Comparison of ENCODE assay signal across 25 cellular contexts in the genomic region with DNA sequence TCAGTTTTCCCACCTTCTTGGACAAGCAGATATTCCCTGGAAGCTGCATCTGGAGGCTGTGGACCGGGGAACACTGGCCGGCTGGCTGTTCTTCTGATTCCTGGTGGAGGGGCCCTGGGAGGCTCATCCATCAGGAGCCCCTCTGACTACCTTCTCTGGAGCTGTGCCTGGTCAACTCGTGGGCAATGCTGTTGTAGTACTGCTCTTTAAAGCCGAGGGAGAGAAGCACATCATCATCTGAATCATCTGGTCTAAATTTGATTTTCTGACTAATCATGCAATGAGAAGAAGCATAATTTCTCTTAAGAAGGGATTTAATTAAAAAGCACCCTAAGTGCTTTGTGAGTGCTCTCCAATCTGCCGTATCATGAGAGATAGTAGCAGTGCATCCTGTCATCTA.
"Had no signal": no experiment of that assay in that cellular context is flagged by ENCODE, and none has a peak within 500 bp of the region (broad histone marks: within the 10 kb centered on the region; RNA-seq: fewer than 3 reads in every experiment).

No MANE protein-coding gene starts in this region.

- H3K4me3 Mint-ChIP-seq: activated CD4-positive, alpha-beta memory T cell treated with anti-CD3 and anti-CD28 coated beads, Interleukin-2, amount 10 ng/mL, durations not matched to agents 7 days and 5 days; activated CD4-positive, alpha-beta T cell treated with anti-CD3 and anti-CD28 coated beads, Interleukin-2, amount 10 ng/mL, durations not matched to agents 24 days and 14 days; activated naive CD4-positive, alpha-beta T cell treated with anti-CD3 and anti-CD28 coated beads for 36 hours; activated naive CD8-positive, alpha-beta T cell treated with anti-CD3 and anti-CD28 coated beads, Interleukin-2, amount 10 ng/mL, durations not matched to agents 7 days and 5 days; activated T-cell treated with anti-CD3 and anti-CD28 coated beads, Interleukin-2, amount 50 U/mL, for 72 hours; effector memory CD8-positive, alpha-beta T cell; naive thymus-derived CD8-positive, alpha-beta T cell; stimulated activated naive CD8-positive, alpha-beta T cell treated with anti-CD3 and anti-CD28 coated beads, Interleukin-15, Interleukin-2, amounts not matched to agents 100 ng/mL and 50 ng/mL, for 24 hours; T-helper 17 cell had no signal

- H3K27ac ChIP-seq: breast epithelium, colonic mucosa, gastroesophageal sphincter, left lung, prostate gland, tibial nerve had no signal

- H3K36me3 Mint-ChIP-seq: activated naive CD8-positive, alpha-beta T cell treated with anti-CD3 and anti-CD28 coated beads, Interleukin-2, amount 10 ng/mL, durations not matched to agents 7 days and 5 days; naive thymus-derived CD8-positive, alpha-beta T cell had no signal

- H3K9me3 ChIP-seq: breast epithelium, colonic mucosa, gastroesophageal sphincter, heart left ventricle, left lung, prostate gland, tibial nerve had no signal

- ATAC-seq: activated T-cell treated with anti-CD3 and anti-CD28 coated beads, Interleukin-2, amount 50 U/mL, for 72 hours; effector memory CD8-positive, alpha-beta T cell; esophagus mucosa; gastroesophageal sphincter; left lung; naive thymus-derived CD8-positive, alpha-beta T cell; right cardiac atrium; T-helper 17 cell had no signal

- H3K4me3 ChIP-seq: breast epithelium, colonic mucosa, dorsolateral prefrontal cortex, gastroesophageal sphincter, heart left ventricle, left lung, lung, prostate gland, tibial nerve had no signal

- H3K27me3 Mint-ChIP-seq: activated CD4-positive, alpha-beta memory T cell treated with anti-CD3 and anti-CD28 coated beads, Interleukin-2, amount 10 ng/mL, durations not matched to agents 7 days and 5 days; activated CD4-positive, alpha-beta T cell treated with anti-CD3 and anti-CD28 coated beads, Interleukin-2, amount 10 ng/mL, durations not matched to agents 24 days and 14 days; activated naive CD8-positive, alpha-beta T cell treated with anti-CD3 and anti-CD28 coated beads, Interleukin-2, amount 10 ng/mL, durations not matched to agents 7 days and 5 days had no signal

- H3K27me3 ChIP-seq: breast epithelium, colonic mucosa, dorsolateral prefrontal cortex, gastroesophageal sphincter, heart left ventricle, left lung, tibial nerve had no signal

- H3K4me1 ChIP-seq: breast epithelium, colonic mucosa, gastroesophageal sphincter, left lung, prostate gland, tibial nerve had no signal

- H3K27ac Mint-ChIP-seq: activated CD4-positive, alpha-beta memory T cell treated with anti-CD3 and anti-CD28 coated beads, Interleukin-2, amount 10 ng/mL, durations not matched to agents 7 days and 5 days; activated CD4-positive, alpha-beta T cell treated with anti-CD3 and anti-CD28 coated beads, Interleukin-2, amount 10 ng/mL, durations not matched to agents 24 days and 14 days; activated naive CD4-positive, alpha-beta T cell treated with anti-CD3 and anti-CD28 coated beads for 36 hours; activated naive CD8-positive, alpha-beta T cell treated with anti-CD3 and anti-CD28 coated beads, Interleukin-2, amount 10 ng/mL, durations not matched to agents 7 days and 5 days; activated T-cell treated with anti-CD3 and anti-CD28 coated beads, Interleukin-2, amount 50 U/mL, for 72 hours; effector memory CD8-positive, alpha-beta T cell; naive thymus-derived CD8-positive, alpha-beta T cell; stimulated activated naive CD8-positive, alpha-beta T cell treated with anti-CD3 and anti-CD28 coated beads, Interleukin-15, Interleukin-2, amounts not matched to agents 100 ng/mL and 50 ng/mL, for 24 hours; T-helper 17 cell had no signal

- H3K36me3 ChIP-seq: breast epithelium, colonic mucosa, gastroesophageal sphincter, heart left ventricle, left lung, prostate gland, tibial nerve had no signal

- FAIRE-seq: endothelial cell of umbilical vein had no signal

- H3K4me1 Mint-ChIP-seq: activated CD4-positive, alpha-beta memory T cell treated with anti-CD3 and anti-CD28 coated beads, Interleukin-2, amount 10 ng/mL, durations not matched to agents 7 days and 5 days; activated CD4-positive, alpha-beta T cell treated with anti-CD3 and anti-CD28 coated beads, Interleukin-2, amount 10 ng/mL, durations not matched to agents 24 days and 14 days; activated naive CD8-positive, alpha-beta T cell treated with anti-CD3 and anti-CD28 coated beads, Interleukin-2, amount 10 ng/mL, durations not matched to agents 7 days and 5 days; naive thymus-derived CD8-positive, alpha-beta T cell; T-helper 17 cell had no signal

- DNase-seq: activated CD4-positive, alpha-beta memory T cell treated with anti-CD3 and anti-CD28 coated beads, Interleukin-2, amount 10 ng/mL, durations not matched to agents 7 days and 5 days; activated CD4-positive, alpha-beta T cell treated with anti-CD3 and anti-CD28 coated beads, Interleukin-2, amount 10 ng/mL, durations not matched to agents 24 days and 14 days; activated effector memory CD4-positive, alpha-beta T cell treated with Interleukin-2 at 50 U/mL for 16 hours; activated naive CD4-positive, alpha-beta T cell treated with anti-CD3 and anti-CD28 coated beads for 36 hours; activated naive CD8-positive, alpha-beta T cell treated with anti-CD3 and anti-CD28 coated beads, Interleukin-2, amount 10 ng/mL, durations not matched to agents 7 days and 5 days; activated T-cell treated with anti-CD3 and anti-CD28 coated beads, Interleukin-2, amount 50 U/mL, for 72 hours; amniotic stem cell; colonic mucosa; effector memory CD8-positive, alpha-beta T cell; heart left ventricle; left lung; naive thymus-derived CD8-positive, alpha-beta T cell; right cardiac atrium; stimulated activated CD4-positive, alpha-beta T cell treated with anti-CD3 and anti-CD28 coated beads, Interleukin-1b, Interleukin-23, amount 100 ng/mL, for 48 hours; substantia nigra; T-helper 17 cell had no signal

- H3K9me3 Mint-ChIP-seq: activated CD4-positive, alpha-beta memory T cell treated with anti-CD3 and anti-CD28 coated beads, Interleukin-2, amount 10 ng/mL, durations not matched to agents 7 days and 5 days; activated CD4-positive, alpha-beta T cell treated with anti-CD3 and anti-CD28 coated beads, Interleukin-2, amount 10 ng/mL, durations not matched to agents 24 days and 14 days; activated naive CD4-positive, alpha-beta T cell treated with anti-CD3 and anti-CD28 coated beads for 36 hours; activated naive CD8-positive, alpha-beta T cell treated with anti-CD3 and anti-CD28 coated beads, Interleukin-2, amount 10 ng/mL, durations not matched to agents 7 days and 5 days; effector memory CD8-positive, alpha-beta T cell; naive thymus-derived CD8-positive, alpha-beta T cell; stimulated activated naive CD8-positive, alpha-beta T cell treated with anti-CD3 and anti-CD28 coated beads, Interleukin-15, Interleukin-2, amounts not matched to agents 100 ng/mL and 50 ng/mL, for 24 hours had no signal
